ENCODE assay signal across 7 cellular contexts in the genomic region with DNA sequence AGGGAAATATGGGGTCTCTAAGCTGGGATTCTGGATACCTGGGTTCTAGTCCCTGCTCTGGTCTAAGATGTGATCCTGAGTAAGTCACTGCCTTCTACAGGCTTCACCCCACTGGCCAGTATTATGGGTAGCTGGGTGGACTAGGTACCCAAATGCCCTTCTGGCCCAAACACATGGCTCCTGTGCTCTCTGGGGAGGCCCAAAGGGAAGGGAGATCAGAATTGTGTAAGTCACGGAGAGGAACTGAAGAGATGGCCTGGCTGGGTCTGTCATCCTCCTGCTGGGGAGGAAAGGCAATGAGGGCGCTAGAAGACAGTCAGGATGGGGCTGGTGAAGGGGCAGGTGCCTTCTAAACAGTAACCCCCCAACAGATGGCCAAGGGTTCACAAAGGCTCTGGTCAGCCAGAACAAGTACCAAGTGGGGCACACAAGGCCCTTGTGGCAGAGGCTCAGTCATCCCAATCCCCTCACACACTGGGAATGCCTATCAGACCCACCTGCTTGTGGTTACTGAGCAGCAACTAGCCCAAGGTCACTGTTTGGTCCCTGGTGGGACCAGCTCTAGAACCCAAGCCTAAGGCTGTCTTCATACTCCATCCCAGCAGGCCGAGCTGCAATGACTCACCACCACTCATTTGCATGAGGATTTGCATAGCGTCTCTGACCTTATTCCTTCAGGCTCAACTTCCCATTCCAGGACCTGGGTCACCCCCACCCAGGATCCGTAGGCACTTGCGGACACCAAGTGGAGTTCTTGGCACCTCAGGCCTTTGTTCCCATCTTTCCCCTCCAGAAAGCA. TPM values are rescaled to one million over a fixed set of nuclear protein-coding genes. Genes with fewer than 3 reads are reported as not detected.
A peak's percentile ranks its signal among the peaks of the same experiment; 100 is the strongest.
DNase-seq lines count a peak whose midpoint lies in the region; ATAC-seq, FAIRE-seq and TF ChIP-seq lines count a peak whose summit lies in the region.

No MANE protein-coding gene starts in this region.

- peak; percentile 66 for FAIRE-seq in GM19239 (lab: Jason Lieb, UNC)

- H3K4me1 Mint-ChIP-seq in stimulated activated effector memory CD8-positive, alpha-beta T cell treated with anti-CD3 and anti-CD28 coated beads, Interleukin-12 subunit alpha, Interleukin-12 subunit beta, amount 100 ng/mL, for 72 hours: peaks cover 99% of the 10 kb centered on the region

- no peak overlapping the region for H2AFZ ChIP-seq in OCI-LY3 (ENCODE audit: low read depth, low read length)

- H3K4me1 ChIP-seq in OCI-LY3 (ENCODE audit: low read length) (peaks cover 95% of the 10 kb centered on the region), foreskin keratinocyte (no peaks in the 10 kb centered on the region)

- peak; percentile 22; the same call in 1 of the 2 replicates for TF ChIP-seq CTCF in OCI-LY3 (IDR thresholded peaks at IDR 0.05; ENCODE audit: low read depth, low read length)
- TF ChIP-seq CTCF in foreskin keratinocyte (conservative IDR thresholded peaks at IDR 0.05): no peak

- H3K27ac Mint-ChIP-seq in stimulated activated effector memory CD8-positive, alpha-beta T cell treated with anti-CD3 and anti-CD28 coated beads, Interleukin-12 subunit alpha, Interleukin-12 subunit beta, amount 100 ng/mL, for 72 hours: peak overlapping the region; percentile 99

- H3K27ac ChIP-seq in OCI-LY3 (ENCODE audit: low read length) (peak overlapping the region; percentile 83), foreskin keratinocyte (no peak overlapping the region)

- ATAC-seq in foreskin keratinocyte: peak; percentile 20
- ATAC-seq in stimulated activated effector memory CD8-positive, alpha-beta T cell treated with anti-CD3 and anti-CD28 coated beads, Interleukin-12 subunit alpha, Interleukin-12 subunit beta, amount 100 ng/mL, for 72 hours: no peak
- no peak for ATAC-seq in GM21367 (IDR thresholded peaks at IDR 0.05; ENCODE audit: unreplicated experiment)
- ATAC-seq in HG02763 (IDR thresholded peaks at IDR 0.05; ENCODE audit: unreplicated experiment): no peak

- H3K9me3 Mint-ChIP-seq in stimulated activated effector memory CD8-positive, alpha-beta T cell treated with anti-CD3 and anti-CD28 coated beads, Interleukin-12 subunit alpha, Interleukin-12 subunit beta, amount 100 ng/mL, for 72 hours: no peaks in the 10 kb centered on the region

- peak overlapping the region; percentile 68 for H3K9ac ChIP-seq in OCI-LY3 (ENCODE audit: low read length)

- H3K4me3 Mint-ChIP-seq in stimulated activated effector memory CD8-positive, alpha-beta T cell treated with anti-CD3 and anti-CD28 coated beads, Interleukin-12 subunit alpha, Interleukin-12 subunit beta, amount 100 ng/mL, for 72 hours: peak overlapping the region; percentile 85

- peaks cover 62% of the 10 kb centered on the region for H3K36me3 Mint-ChIP-seq in stimulated activated effector memory CD8-positive, alpha-beta T cell treated with anti-CD3 and anti-CD28 coated beads, Interleukin-12 subunit alpha, Interleukin-12 subunit beta, amount 100 ng/mL, for 72 hours

- peaks cover 69% of the 10 kb centered on the region for H4K20me1 ChIP-seq in OCI-LY3 (ENCODE audit: insufficient read depth, low read length)

- H3K79me2 ChIP-seq in OCI-LY3 (ENCODE audit: low read length): peaks cover 100% of the 10 kb centered on the region

- H3K4me2 ChIP-seq in OCI-LY3 (ENCODE audit: low read length): peak overlapping the region; percentile 96

- DNase-seq in GM19239 (ENCODE audit: insufficient read length, low spot score) (no peak), foreskin keratinocyte (no peak), mucosa of gallbladder (ENCODE audit: low spot score) (no peak)
- DNase-seq in stimulated activated effector memory CD8-positive, alpha-beta T cell treated with anti-CD3 and anti-CD28 coated beads, Interleukin-12 subunit alpha, Interleukin-12 subunit beta, amount 100 ng/mL, for 72 hours (ENCODE audit: low spot score in 2 of 2): no peak

- H3K4me3 ChIP-seq in OCI-LY3 (ENCODE audit: low read length): peak overlapping the region; percentile 68

- H3K27me3 ChIP-seq in OCI-LY3 (ENCODE audit: low read depth, low read length): no peaks in the 10 kb centered on the region
- no peaks in the 10 kb centered on the region for H3K27me3 ChIP-seq in foreskin keratinocyte

- H3K9me3 ChIP-seq in OCI-LY3 (ENCODE audit: insufficient read depth, low read length): no peaks in the 10 kb centered on the region

- peaks cover 9% of the 10 kb centered on the region for H3K36me3 ChIP-seq in OCI-LY3 (replicated peaks; ENCODE audit: low read depth, low read length)

RNA-seq across cellular contexts. Expression of gene MEF2D, which starts 9.2 kb away (rescaled TPM):
- 17.2 and 18.5 TPM in 2 replicates for total RNA-seq in foreskin keratinocyte
- polyA plus RNA-seq in foreskin keratinocyte: 13.1 and 13.3 TPM in 2 replicates
- total RNA-seq in mucosa of gallbladder: 57.8 TPM
